8 cellular contexts compared by ENCODE assay signal in genomic region chr9:129237195-129237611, GRCh38. TPM values are rescaled to one million over a fixed set of nuclear protein-coding genes. Genes with fewer than 3 reads are reported as not detected.
A peak's percentile ranks its signal among the peaks of the same experiment; 100 is the strongest.
DNase-seq lines count a peak whose midpoint lies in the region; ATAC-seq and TF ChIP-seq lines count a peak whose summit lies in the region.

No MANE protein-coding gene starts in this region.

- H3K9me3 ChIP-seq in mammary epithelial cell (replicated peaks; ENCODE audit: insufficient read depth, low read length) (peaks cover 4% of the 10 kb centered on the region), psoas muscle (no peaks in the 10 kb centered on the region), gastroesophageal sphincter (peaks cover 0 to 14% (median 0%) of the 10 kb centered on the region in 3 donors)

- H2AFZ ChIP-seq in mammary epithelial cell (ENCODE audit: low read depth, low read length): no peak overlapping the region

- BruUV-seq in mammary epithelial cell (replicated peaks; lab: Mats Ljungman, UMichigan): no TSS peak

- ATAC-seq in psoas muscle (no peak), GM18505 (IDR thresholded peaks at IDR 0.05; ENCODE audit: unreplicated experiment) (no peak), left colon (no peak), gastroesophageal sphincter (no peak)

- no peak overlapping the region for H3K4me3 ChIP-seq in mammary epithelial cell (replicated peaks in 1 of 3; ENCODE audit: insufficient read depth in 1 of 3, low read depth in 2 of 3, low read length in 3 of 3)
- no peak overlapping the region for H3K4me3 ChIP-seq in psoas muscle
- no peak overlapping the region for H3K4me3 ChIP-seq in gastroesophageal sphincter

- DNase-seq in HCEC 1CT (peak; percentile 37), UCSD-AML1 (lab: John Stamatoyannopoulos, UW; ENCODE audit: unreplicated experiment) (peak; percentile 40), mammary epithelial cell (peak; percentile 21), psoas muscle (peak; percentile 23 to 30), left colon (no peak), NAMALWA (ENCODE audit: low spot score) (no peak)

- no peaks in the 10 kb centered on the region for H4K20me1 ChIP-seq in mammary epithelial cell (ENCODE audit: insufficient read depth, low read length)

- H3K36me3 ChIP-seq in mammary epithelial cell (ENCODE audit: insufficient read depth, low read length) (no peaks in the 10 kb centered on the region), psoas muscle (ENCODE audit: insufficient read depth in 1 of 2, low read depth in 1 of 2) (no peaks in the 10 kb centered on the region), gastroesophageal sphincter (no peaks in the 10 kb centered on the region)

- no peak for TF ChIP-seq EP300 in gastroesophageal sphincter (IDR thresholded peaks at IDR 0.05)

- H3K9ac ChIP-seq in mammary epithelial cell (ENCODE audit: insufficient read depth, low read length): no peak overlapping the region

- in situ Hi-C loops in mammary epithelial cell (cut with MboI; ENCODE audit: low sequenced_read_pairs in 2 of 2): no loop called here

- dilution Hi-C loops in mammary epithelial cell (cut with HindIII; ENCODE audit: low sequenced_read_pairs): no loop called here

- TF ChIP-seq CTCF in mammary epithelial cell (conservative IDR thresholded peaks at IDR 0.05 in 1 of 2, IDR thresholded peaks at IDR 0.05 in 1 of 2; ENCODE audit: extremely low read depth in 1 of 2, insufficient read depth in 1 of 2, low read depth in 1 of 2, low read length in 2 of 2): no peak
- TF ChIP-seq CTCF in psoas muscle (IDR thresholded peaks at IDR 0.05): no peak
- no peak for TF ChIP-seq CTCF in gastroesophageal sphincter (IDR thresholded peaks at IDR 0.05)

- 71% methylated on average over 12 of the region's 13 CpGs for WGBS in mammary epithelial cell (ENCODE audit: low coverage, missing lambda C conversion rate)
- 38 to 44% (median 40%) methylated on average over 13 of the region's 13 CpGs for WGBS in psoas muscle, 3 donors
- 0 to 7% methylated on average over 1 to 6 of the region's 13 CpGs for WGBS in gastroesophageal sphincter (ENCODE audit: low coverage in 1 of 2), 2 donors

- CTCF ChIA-PET in mammary epithelial cell (lab: Charles Lee; ENCODE audit: low non-redundant PET): no interaction called here

- H3K27ac ChIP-seq in mammary epithelial cell (ENCODE audit: insufficient read depth, low read depth, low read length): no peak overlapping the region
- H3K27ac ChIP-seq in psoas muscle: no peak overlapping the region
- H3K27ac ChIP-seq in gastroesophageal sphincter: no peak overlapping the region

- no peaks in the 10 kb centered on the region for H3K79me2 ChIP-seq in mammary epithelial cell (ENCODE audit: insufficient read depth, low read length)

- intact Hi-C loops in mammary epithelial cell (cut with micrococcal nuclease) (no loop called here), psoas muscle (cut with DNase I) (no loop called here), left colon (cut with DNase I, micrococcal nuclease) (no loop called here)

- TF ChIP-seq POLR2A in GM18505 (IDR thresholded peaks at IDR 0.05; ENCODE audit: borderline replicate concordance, extremely low read depth, insufficient read depth, insufficient read length) (no peak), gastroesophageal sphincter (IDR thresholded peaks at IDR 0.05) (no peak)

- no peak overlapping the region for H3K4me2 ChIP-seq in mammary epithelial cell (ENCODE audit: insufficient read depth, low read depth, low read length)

- H3K4me1 ChIP-seq in mammary epithelial cell (ENCODE audit: insufficient read depth, low read length) (no peaks in the 10 kb centered on the region), psoas muscle (no peaks in the 10 kb centered on the region), gastroesophageal sphincter (peaks cover 0 to 10% (median 5%) of the 10 kb centered on the region in 3 donors)

- H3K27me3 ChIP-seq in mammary epithelial cell (ENCODE audit: insufficient read depth, low read length) (no peaks in the 10 kb centered on the region), psoas muscle (ENCODE audit: insufficient read depth in 3 of 3, low read length in 2 of 3) (peaks cover 0 to 2% (median 0%) of the 10 kb centered on the region in 3 donors), gastroesophageal sphincter (no peaks in the 10 kb centered on the region)

RNA-seq across cellular contexts. Expression of gene IER5L, which starts 59.1 kb away (rescaled TPM):
- total RNA-seq in mammary epithelial cell (10 to 100 TPM; 13.5 to 34.2 TPM), psoas muscle (1 to 10 TPM; 1.7 to 4.5 (median 3.4) TPM), left colon (1 to 10 TPM; 4.3 to 8.8 TPM), gastroesophageal sphincter (10 to 100 TPM in 2 of 4 donors, 1 to 10 TPM in 2; 7.4 to 14.3 (median 10.4) TPM)
- polyA plus RNA-seq in mammary epithelial cell (7.0 TPM), psoas muscle (1 to 10 TPM; 1.4 to 8.3 (median 3.0) TPM)
- polyA minus RNA-seq in mammary epithelial cell: 1.4 TPM

Comparison
In these comparisons a context has a peak if more than half of its experiments do, and no peak if none do; other contexts are left out.
1. DNase-seq: peak in HCEC 1CT (single experiment), UCSD-AML1 (single experiment), mammary epithelial cell (single experiment) and psoas muscle (2 of 2); none in left colon (0 of 2) and NAMALWA (single experiment).